Comparison of ENCODE assay signal across 1 cellular context in the genomic region with DNA sequence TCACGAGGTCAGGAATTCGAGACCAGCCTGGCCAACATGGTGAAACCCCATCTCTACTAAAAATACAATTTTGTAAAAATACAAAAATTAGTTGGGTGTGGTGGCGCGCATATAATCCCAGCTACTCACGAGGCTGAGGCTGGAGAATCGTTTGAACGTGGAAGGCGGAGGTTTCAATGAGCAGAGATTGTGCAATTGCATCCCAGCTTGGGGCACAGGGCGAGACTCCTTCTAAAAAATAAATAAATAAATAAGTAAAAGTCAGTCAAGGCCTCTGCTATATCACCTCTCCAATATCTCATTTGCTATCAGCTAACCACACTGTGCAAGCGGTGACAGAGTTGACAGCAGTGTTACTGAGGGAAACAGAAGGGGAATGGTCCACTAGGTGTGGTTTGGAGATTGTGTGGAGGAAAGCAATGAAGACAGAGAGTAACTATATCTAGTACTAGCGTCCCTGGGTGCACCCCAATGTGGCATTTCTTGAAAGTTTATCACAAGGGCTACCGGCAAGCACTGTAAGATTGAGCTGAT.
TF ChIP-seq lines count a peak whose summit lies in the region.

No MANE protein-coding gene starts in this region.

TF ChIP-seq in K562, 482 proteins besides CTCF, POLR2A, EP300 and RAD21 (continued from another document):
- TF ChIP-seq, protein P1, sequence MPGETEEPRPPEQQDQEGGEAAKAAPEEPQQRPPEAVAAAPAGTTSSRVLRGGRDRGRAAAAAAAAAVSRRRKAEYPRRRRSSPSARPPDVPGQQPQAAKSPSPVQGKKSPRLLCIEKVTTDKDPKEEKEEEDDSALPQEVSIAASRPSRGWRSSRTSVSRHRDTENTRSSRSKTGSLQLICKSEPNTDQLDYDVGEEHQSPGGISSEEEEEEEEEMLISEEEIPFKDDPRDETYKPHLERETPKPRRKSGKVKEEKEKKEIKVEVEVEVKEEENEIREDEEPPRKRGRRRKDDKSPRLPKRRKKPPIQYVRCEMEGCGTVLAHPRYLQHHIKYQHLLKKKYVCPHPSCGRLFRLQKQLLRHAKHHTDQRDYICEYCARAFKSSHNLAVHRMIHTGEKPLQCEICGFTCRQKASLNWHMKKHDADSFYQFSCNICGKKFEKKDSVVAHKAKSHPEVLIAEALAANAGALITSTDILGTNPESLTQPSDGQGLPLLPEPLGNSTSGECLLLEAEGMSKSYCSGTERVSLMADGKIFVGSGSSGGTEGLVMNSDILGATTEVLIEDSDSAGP (CRISPR knock-in tag; IDR thresholded peaks at IDR 0.05): no peak
- TF ChIP-seq CEBPG (CRISPR knock-in tag; IDR thresholded peaks at IDR 0.05) (no peak), CEBPG (tag; conservative IDR thresholded peaks at IDR 0.05 in 1 of 2, IDR thresholded peaks at IDR 0.05 in 1 of 2) (peak; percentile 68 to 83)
TF ChIP-seq in K562: peak in this region for 5.
